ENCODE assay signal across 8 cellular contexts in the genomic region with DNA sequence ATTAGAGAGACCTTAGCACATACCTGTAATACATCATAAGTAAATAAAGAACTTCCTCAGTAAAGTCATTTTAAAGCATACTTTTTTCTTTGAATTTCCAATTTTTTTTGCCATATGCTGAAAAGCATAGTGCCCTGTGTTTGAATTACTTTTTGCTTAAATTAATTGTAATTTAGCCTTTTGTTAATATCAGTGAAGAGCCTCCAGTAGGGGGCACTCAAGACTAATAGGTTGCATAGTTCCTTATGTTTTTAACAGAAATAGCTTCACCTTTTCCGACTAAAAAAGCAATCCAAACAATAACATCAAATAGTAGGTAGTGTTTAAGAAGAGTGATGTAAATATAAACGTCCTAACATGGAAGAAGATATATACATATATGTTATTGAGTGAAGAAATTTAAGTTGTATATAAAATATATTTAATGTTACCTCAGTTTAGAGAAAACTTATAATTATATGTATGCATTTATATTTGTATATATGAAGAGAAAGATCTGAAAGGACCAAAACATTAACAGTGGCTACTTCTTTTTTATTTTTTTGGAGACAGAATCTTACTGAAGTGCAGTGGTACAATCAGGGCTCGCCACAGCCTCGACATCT. TPM values are rescaled to one million over a fixed set of nuclear protein-coding genes. Genes with fewer than 3 reads are reported as not detected.
DNase-seq lines count a peak whose midpoint lies in the region; ATAC-seq and TF ChIP-seq lines count a peak whose summit lies in the region.

No MANE protein-coding gene starts in this region.

- H3K9ac ChIP-seq in KMS-11, result no peak overlapping the region
- no peak overlapping the region for H3K9ac ChIP-seq in mesendoderm (ENCODE audit: low read length)

- no peak overlapping the region for H3K23ac ChIP-seq in mesendoderm (ENCODE audit: low read length)

- no peak for ATAC-seq in activated CD4-positive, CD25-positive, alpha-beta regulatory T cell treated with anti-CD3 and anti-CD28 coated beads, Interleukin-2, amount 50 U/mL, for 24 hours
- no peak for ATAC-seq in HG03159 (IDR thresholded peaks at IDR 0.05; ENCODE audit: unreplicated experiment)
- no peak for ATAC-seq in HG02571 (IDR thresholded peaks at IDR 0.05; ENCODE audit: unreplicated experiment)

- H4K20me1 ChIP-seq in KMS-11 (ENCODE audit: insufficient read depth), result no peaks in the 10 kb centered on the region

- H4K5ac ChIP-seq in mesendoderm (ENCODE audit: low read length), result no peak overlapping the region

- H3K18ac ChIP-seq in mesendoderm (ENCODE audit: low read length), result no peak overlapping the region

- no peak overlapping the region for H2BK120ac ChIP-seq in mesendoderm (ENCODE audit: low read depth, low read length)

- no peak overlapping the region for H2BK5ac ChIP-seq in mesendoderm (ENCODE audit: low read length)

- no peak overlapping the region for H2AK5ac ChIP-seq in mesendoderm (ENCODE audit: low read length)

- H3K36me3 ChIP-seq in KMS-11 (ENCODE audit: insufficient read depth), result no peaks in the 10 kb centered on the region; the same call in 1 of the 2 replicates
- peaks cover 23% of the 10 kb centered on the region for H3K36me3 ChIP-seq in SJSA1
- H3K36me3 ChIP-seq in mesendoderm (ENCODE audit: control insufficient read depth, insufficient read depth, low read length), result no peaks in the 10 kb centered on the region

- H3K9me3 ChIP-seq in SJSA1 (replicated peaks), result no peaks in the 10 kb centered on the region

- no peak overlapping the region for H4K8ac ChIP-seq in mesendoderm (ENCODE audit: low read depth, low read length)

- DNase-seq in activated CD4-positive, CD25-positive, alpha-beta regulatory T cell (lab: John Stamatoyannopoulos, UW), result peak; percentile 1 to 9 (median 6)
- peak; percentile 53 to 57 for DNase-seq in SJSA1 (ENCODE audit: low read depth in 1 of 2, low spot score in 2 of 2)
- peak; percentile 81 for DNase-seq in choroid plexus epithelial cell (ENCODE audit: low read depth)
- peak; percentile 48 for DNase-seq in mesendoderm

- H3K79me1 ChIP-seq in mesendoderm (ENCODE audit: low read length), result no peaks in the 10 kb centered on the region

- H3K4me2 ChIP-seq in KMS-11, result no peak overlapping the region
- no peak overlapping the region for H3K4me2 ChIP-seq in mesendoderm (ENCODE audit: low read length)

- H2AFZ ChIP-seq in KMS-11 (ENCODE audit: low read depth), result no peak overlapping the region

- H3K27ac ChIP-seq in KMS-11 (no peak overlapping the region), SJSA1 (no peak overlapping the region), mesendoderm (ENCODE audit: low read depth, low read length) (no peak overlapping the region)

- no peaks in the 10 kb centered on the region for H3K27me3 ChIP-seq in KMS-11 (ENCODE audit: insufficient read depth, low read depth)
- H3K27me3 ChIP-seq in SJSA1 (replicated peaks), result no peaks in the 10 kb centered on the region
- H3K27me3 ChIP-seq in mesendoderm (ENCODE audit: insufficient read depth, low read length, poor library complexity), result no peaks in the 10 kb centered on the region

- H2BK15ac ChIP-seq in mesendoderm (replicated peaks; ENCODE audit: low read depth), result no peak overlapping the region

- H3K4ac ChIP-seq in mesendoderm (ENCODE audit: low read depth, low read length), result no peak overlapping the region

- TF ChIP-seq CTCF in KMS-11 (conservative IDR thresholded peaks at IDR 0.05; ENCODE audit: low read depth, low read length) (peak; percentile 95), choroid plexus epithelial cell (conservative IDR thresholded peaks at IDR 0.05; ENCODE audit: low read depth, low read length) (peak; percentile 66)

- H3K4me1 ChIP-seq in KMS-11 (ENCODE audit: low read depth, poor library complexity, severe bottlenecking) (peaks cover 24% of the 10 kb centered on the region), SJSA1 (replicated peaks) (peaks cover 6% of the 10 kb centered on the region), mesendoderm (ENCODE audit: control insufficient read depth, low read depth, low read length) (no peaks in the 10 kb centered on the region)

- 100% methylated on average over 1 of the region's 4 CpGs for WGBS in mesendoderm (ENCODE audit: extremely low coverage, insufficient coverage, low lambda C conversion rate)

- H3K4me3 ChIP-seq in KMS-11 (IDR thresholded peaks at IDR 0.05; ENCODE audit: insufficient read depth, low read depth, low read length), result no peak overlapping the region
- no peak overlapping the region for H3K4me3 ChIP-seq in SJSA1
- no peak overlapping the region for H3K4me3 ChIP-seq in choroid plexus epithelial cell (ENCODE audit: low read depth, low read length)
- no peak overlapping the region for H3K4me3 ChIP-seq in mesendoderm (ENCODE audit: low read length)

- no peak overlapping the region for H3K56ac ChIP-seq in mesendoderm (ENCODE audit: low read length)

- H3K79me2 ChIP-seq in KMS-11 (ENCODE audit: insufficient read depth, low read depth) (no peaks in the 10 kb centered on the region), mesendoderm (ENCODE audit: control insufficient read depth, insufficient read depth, low read length) (no peaks in the 10 kb centered on the region)

RNA-seq across cellular contexts. Expression of gene RAD51C, which starts 18.6 kb away (rescaled TPM):
- 74.9 and 77.8 TPM in 2 replicates for total RNA-seq in SJSA1 (2014; rRNA removed; shearing (Covaris generic))
- polyA plus RNA-seq in mesendoderm (2013, experiment 1 of 2), result 33.5 TPM
- 30.2 TPM for polyA plus RNA-seq in mesendoderm (2013, experiment 2 of 2)

RNA-seq across cellular contexts. Expression of gene TEX14, which starts 19.2 kb away (rescaled TPM):
- total RNA-seq in SJSA1 (2014; rRNA removed; shearing (Covaris generic)), result 0.03 and 0.13 TPM in 2 replicates
- 0.55 TPM for polyA plus RNA-seq in mesendoderm (2013, experiment 1 of 2)
- polyA plus RNA-seq in mesendoderm (2013, experiment 2 of 2), result 0.36 TPM

RNA-seq across cellular contexts. Expression of gene PPM1E, which starts 44.6 kb away (rescaled TPM):
- total RNA-seq in SJSA1 (2014; rRNA removed; shearing (Covaris generic)), result 0.31 and 0.45 TPM in 2 replicates
- 1.4 TPM for polyA plus RNA-seq in mesendoderm (2013, experiment 1 of 2)
- 1.4 TPM for polyA plus RNA-seq in mesendoderm (2013, experiment 2 of 2)

Comparison
In these comparisons a context has a peak if more than half of its experiments do, and no peak if none do; other contexts are left out.
1. DNase-seq: peak in every context shown above with its lines; median percentile 81 in choroid plexus epithelial cell; 55 in SJSA1; 48 in mesendoderm; 6 in activated CD4-positive, CD25-positive, alpha-beta regulatory T cell.